ENCODE assay signal across 7 cellular contexts in genomic region chr19:1847348-1847683, GRCh38. TPM values are rescaled to one million over a fixed set of nuclear protein-coding genes. Genes with fewer than 3 reads are reported as not detected.
DNase-seq lines count a peak whose midpoint lies in the region; ATAC-seq and TF ChIP-seq lines count a peak whose summit lies in the region.

No MANE protein-coding gene starts in this region.

- DNase-seq in HFF-Myc (ENCODE audit: extremely low read depth, low read depth) (no peak), NCI-H510A treated with DMSO at 0.1 percent for 48 hours (lab: John Stamatoyannopoulos, UW) (no peak), CD1c-positive myeloid dendritic cell (ENCODE audit: extremely low spot score) (no peak), omental fat pad (ENCODE audit: low spot score) (no peak)
- no peak for DNase-seq in activated T-helper 1 cell treated with anti-CD3 and anti-CD28 coated beads, Interleukin-12 subunit alpha, Interleukin-12 subunit beta, Interleukin-2, Interleukin-4 antibody, amounts not matched to agents 30 ng/mL and 10 ng/mL and 1 ng/mL, durations not matched to agents 14 hours and 24 hours and 36 hours (ENCODE audit: low spot score)
- no peak for DNase-seq in stimulated activated naive B cell treated with anti-CD40 and anti-IgM and Interleukin-4, amounts not matched to agents 10 μg/mL and 1 μg/mL and 100 μg/mL, for 72 hours

- intact Hi-C loops in activated T-helper 1 cell treated with anti-CD3 and anti-CD28 coated beads, Interleukin-12 subunit alpha, Interleukin-12 subunit beta, Interleukin-2, Interleukin-4 antibody, amounts not matched to agents 30 ng/mL and 10 ng/mL and 1 ng/mL, durations not matched to agents 14 hours and 24 hours and 36 hours (cut with micrococcal nuclease): no loop called here

- H3K36me3 ChIP-seq in iPS-18a (ENCODE audit: control insufficient read depth, low read depth, low read length): no peaks in the 10 kb centered on the region

- H3K36me3 Mint-ChIP-seq in activated T-helper 1 cell treated with anti-CD3 and anti-CD28 coated beads, Interleukin-12 subunit alpha, Interleukin-12 subunit beta, Interleukin-2, Interleukin-4 antibody, amounts not matched to agents 30 ng/mL and 10 ng/mL and 1 ng/mL, durations not matched to agents 14 hours and 24 hours and 36 hours (ENCODE audit: low read depth): peaks cover 8% of the 10 kb centered on the region
- H3K36me3 Mint-ChIP-seq in stimulated activated naive B cell treated with anti-CD40 and anti-IgM and Interleukin-4, amounts not matched to agents 10 μg/mL and 1 μg/mL and 100 μg/mL, for 72 hours: peaks cover 17 to 31% of the 10 kb centered on the region in 2 donors

- H3K27ac ChIP-seq in iPS-18a (ENCODE audit: low read length): peak overlapping the region; percentile 39

- H3K4me3 Mint-ChIP-seq in activated T-helper 1 cell treated with anti-CD3 and anti-CD28 coated beads, Interleukin-12 subunit alpha, Interleukin-12 subunit beta, Interleukin-2, Interleukin-4 antibody, amounts not matched to agents 30 ng/mL and 10 ng/mL and 1 ng/mL, durations not matched to agents 14 hours and 24 hours and 36 hours: peak overlapping the region; percentile 92
- peak overlapping the region; percentile 91 to 95 for H3K4me3 Mint-ChIP-seq in stimulated activated naive B cell treated with anti-CD40 and anti-IgM and Interleukin-4, amounts not matched to agents 10 μg/mL and 1 μg/mL and 100 μg/mL, for 72 hours

- TF ChIP-seq CTCF in HFF-Myc (IDR thresholded peaks at IDR 0.05; ENCODE audit: low read depth, low read length, missing control alignments): no peak
- TF ChIP-seq CTCF in omental fat pad (IDR thresholded peaks at IDR 0.05): no peak

- H3K27ac Mint-ChIP-seq in activated T-helper 1 cell treated with anti-CD3 and anti-CD28 coated beads, Interleukin-12 subunit alpha, Interleukin-12 subunit beta, Interleukin-2, Interleukin-4 antibody, amounts not matched to agents 30 ng/mL and 10 ng/mL and 1 ng/mL, durations not matched to agents 14 hours and 24 hours and 36 hours: peak overlapping the region; percentile 98
- H3K27ac Mint-ChIP-seq in stimulated activated naive B cell treated with anti-CD40 and anti-IgM and Interleukin-4, amounts not matched to agents 10 μg/mL and 1 μg/mL and 100 μg/mL, for 72 hours: peak overlapping the region; percentile 98

- H3K9me3 Mint-ChIP-seq in activated T-helper 1 cell treated with anti-CD3 and anti-CD28 coated beads, Interleukin-12 subunit alpha, Interleukin-12 subunit beta, Interleukin-2, Interleukin-4 antibody, amounts not matched to agents 30 ng/mL and 10 ng/mL and 1 ng/mL, durations not matched to agents 14 hours and 24 hours and 36 hours: no peaks in the 10 kb centered on the region
- no peaks in the 10 kb centered on the region for H3K9me3 Mint-ChIP-seq in stimulated activated naive B cell treated with anti-CD40 and anti-IgM and Interleukin-4, amounts not matched to agents 10 μg/mL and 1 μg/mL and 100 μg/mL, for 72 hours

- H3K4me3 ChIP-seq in HFF-Myc (replicated peaks; ENCODE audit: low read depth, low read length): peak overlapping the region; percentile 89
- H3K4me3 ChIP-seq in iPS-18a (ENCODE audit: low read length): peak overlapping the region; percentile 89

- H3K4me1 ChIP-seq in iPS-18a (ENCODE audit: control insufficient read depth, low read depth, low read length): peaks cover 6% of the 10 kb centered on the region

- ATAC-seq in stimulated activated naive B cell treated with anti-CD40 and anti-IgM and Interleukin-4, amounts not matched to agents 10 μg/mL and 1 μg/mL and 100 μg/mL, for 72 hours (replicated peaks): no peak
- no peak for ATAC-seq in omental fat pad (ENCODE audit: low FRiP score)

- peak overlapping the region; percentile 89 for H3K9ac ChIP-seq in iPS-18a (ENCODE audit: low read length)

- no peaks in the 10 kb centered on the region for H3K9me3 ChIP-seq in iPS-18a (ENCODE audit: control insufficient read depth, low read depth, low read length)

- no peaks in the 10 kb centered on the region for H3K27me3 Mint-ChIP-seq in activated T-helper 1 cell treated with anti-CD3 and anti-CD28 coated beads, Interleukin-12 subunit alpha, Interleukin-12 subunit beta, Interleukin-2, Interleukin-4 antibody, amounts not matched to agents 30 ng/mL and 10 ng/mL and 1 ng/mL, durations not matched to agents 14 hours and 24 hours and 36 hours (ENCODE audit: insufficient read depth)
- H3K27me3 Mint-ChIP-seq in stimulated activated naive B cell treated with anti-CD40 and anti-IgM and Interleukin-4, amounts not matched to agents 10 μg/mL and 1 μg/mL and 100 μg/mL, for 72 hours: no peaks in the 10 kb centered on the region

- H3K4me1 Mint-ChIP-seq in activated T-helper 1 cell treated with anti-CD3 and anti-CD28 coated beads, Interleukin-12 subunit alpha, Interleukin-12 subunit beta, Interleukin-2, Interleukin-4 antibody, amounts not matched to agents 30 ng/mL and 10 ng/mL and 1 ng/mL, durations not matched to agents 14 hours and 24 hours and 36 hours (ENCODE audit: low read depth): peaks cover 33% of the 10 kb centered on the region
- peaks cover 40 to 83% of the 10 kb centered on the region in 2 donors for H3K4me1 Mint-ChIP-seq in stimulated activated naive B cell treated with anti-CD40 and anti-IgM and Interleukin-4, amounts not matched to agents 10 μg/mL and 1 μg/mL and 100 μg/mL, for 72 hours

- H3K27me3 ChIP-seq in iPS-18a (ENCODE audit: control insufficient read depth, insufficient read depth, low read length): no peaks in the 10 kb centered on the region

RNA-seq across cellular contexts. Expression of gene REXO1, which starts 1.0 kb away (rescaled TPM):
- 64.5 and 70.5 TPM in 2 replicates for total RNA-seq in activated T-helper 1 cell treated with anti-CD3 and anti-CD28 coated beads, Interleukin-12 subunit alpha, Interleukin-12 subunit beta, Interleukin-2, Interleukin-4 antibody, amounts not matched to agents 30 ng/mL and 10 ng/mL and 1 ng/mL, durations not matched to agents 14 hours and 24 hours and 36 hours
- total RNA-seq in omental fat pad: 10 to 100 TPM; 17.0 to 31.3 (median 19.6) TPM

RNA-seq across cellular contexts. Expression of gene KLF16, which starts 16.1 kb away (rescaled TPM):
- 34.5 and 39.1 TPM in 2 replicates for total RNA-seq in activated T-helper 1 cell treated with anti-CD3 and anti-CD28 coated beads, Interleukin-12 subunit alpha, Interleukin-12 subunit beta, Interleukin-2, Interleukin-4 antibody, amounts not matched to agents 30 ng/mL and 10 ng/mL and 1 ng/mL, durations not matched to agents 14 hours and 24 hours and 36 hours
- 10 to 100 TPM in 1 of 4 donors, 1 to 10 TPM in 3; 4.0 to 19.5 (median 6.7) TPM for total RNA-seq in omental fat pad

RNA-seq across cellular contexts. Expression of gene ATP8B3, which starts 35.2 kb away (rescaled TPM):
- total RNA-seq in activated T-helper 1 cell treated with anti-CD3 and anti-CD28 coated beads, Interleukin-12 subunit alpha, Interleukin-12 subunit beta, Interleukin-2, Interleukin-4 antibody, amounts not matched to agents 30 ng/mL and 10 ng/mL and 1 ng/mL, durations not matched to agents 14 hours and 24 hours and 36 hours: 4.1 and 5.0 TPM in 2 replicates
- 1 to 10 TPM in 3 of 4 donors, under 1 TPM in 1; 0.88 to 2.4 (median 1.9) TPM for total RNA-seq in omental fat pad

RNA-seq across cellular contexts. Expression of gene ABHD17A, which starts 38.0 kb away (rescaled TPM):
- 115 TPM in 2 replicates for total RNA-seq in activated T-helper 1 cell treated with anti-CD3 and anti-CD28 coated beads, Interleukin-12 subunit alpha, Interleukin-12 subunit beta, Interleukin-2, Interleukin-4 antibody, amounts not matched to agents 30 ng/mL and 10 ng/mL and 1 ng/mL, durations not matched to agents 14 hours and 24 hours and 36 hours
- 100 to 1,000 TPM in 1 of 4 donors, 10 to 100 TPM in 3; 70.1 to 117 (median 87.8) TPM for total RNA-seq in omental fat pad

RNA-seq across cellular contexts. Expression of gene ADAT3, which starts 57.9 kb away (rescaled TPM):
- total RNA-seq in activated T-helper 1 cell treated with anti-CD3 and anti-CD28 coated beads, Interleukin-12 subunit alpha, Interleukin-12 subunit beta, Interleukin-2, Interleukin-4 antibody, amounts not matched to agents 30 ng/mL and 10 ng/mL and 1 ng/mL, durations not matched to agents 14 hours and 24 hours and 36 hours: 8.4 and 9.6 TPM in 2 replicates
- 1 to 10 TPM; 2.4 to 6.2 (median 3.9) TPM for total RNA-seq in omental fat pad
